16 cellular contexts compared by ENCODE assay signal in the genomic region with DNA sequence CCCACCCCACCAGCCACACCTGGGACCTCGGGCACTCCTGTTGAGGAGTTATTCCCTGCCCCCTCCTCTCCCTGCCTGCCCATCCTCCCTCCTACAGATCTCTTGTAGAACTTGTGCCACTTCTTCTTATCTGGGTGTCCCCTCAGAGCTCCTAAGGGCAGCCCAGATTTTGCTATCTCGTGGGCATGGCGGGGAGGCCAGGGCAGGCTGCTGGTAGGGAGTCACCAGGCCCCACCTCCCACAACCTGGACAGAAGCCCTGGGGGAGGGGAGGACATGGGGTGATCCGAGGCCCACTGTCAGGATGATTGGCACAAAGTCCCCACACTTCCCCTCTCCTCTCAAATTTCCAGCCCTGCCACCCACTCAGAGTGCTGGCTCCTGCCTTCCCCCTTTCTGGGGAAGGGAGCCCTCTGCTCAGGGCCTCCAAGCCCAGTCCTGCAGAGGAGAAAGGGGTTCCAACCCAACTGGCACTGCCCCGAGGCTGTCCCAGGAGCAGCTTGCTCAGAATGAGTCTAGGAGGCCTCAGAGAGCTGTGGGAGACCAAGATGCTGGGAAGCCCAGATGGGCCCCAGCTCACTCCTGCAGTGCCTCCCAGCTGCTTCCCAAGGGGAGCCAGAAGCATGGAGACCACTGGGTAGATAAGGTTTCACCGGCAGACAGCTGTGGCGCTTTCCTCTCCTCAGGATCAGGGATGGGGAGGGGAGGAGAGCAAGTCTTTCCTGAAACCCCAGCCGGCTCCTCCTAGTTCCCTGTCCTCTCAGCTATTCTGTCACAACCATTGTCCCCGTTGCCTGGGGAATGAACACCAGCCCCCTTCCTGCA.
DNase-seq lines count a peak whose midpoint lies in the region; ATAC-seq and TF ChIP-seq lines count a peak whose summit lies in the region.
"Had no signal": no experiment of that assay in that cellular context is flagged by ENCODE, and none has a peak within 500 bp of the region (broad histone marks: within the 10 kb centered on the region; RNA-seq: fewer than 3 reads in every experiment).

No MANE protein-coding gene starts in this region.

- TF ChIP-seq CTCF in GM23338 (conservative IDR thresholded peaks at IDR 0.05; ENCODE audit: low read depth in 2 of 2) (no peak), cardiac muscle cell (IDR thresholded peaks at IDR 0.05; ENCODE audit: low read depth, low read length) (no peak), osteoblast (IDR thresholded peaks at IDR 0.05; ENCODE audit: extremely low read depth, low read depth, low read length) (no peak), osteocyte (IDR thresholded peaks at IDR 0.05) (no peak)

- H3K27me3 Mint-ChIP-seq in GM23338 (ENCODE audit: insufficient read depth, low read depth, poor library complexity) (peaks cover 11% of the 10 kb centered on the region), osteocyte (ENCODE audit: unreplicated experiment) (peaks cover 18% of the 10 kb centered on the region)

- H3K27me3 ChIP-seq in GM23338 (ENCODE audit: insufficient read depth) (peaks cover 7% of the 10 kb centered on the region), cardiac muscle cell (no peaks in the 10 kb centered on the region), osteoblast (ENCODE audit: insufficient read depth, low read length) (peaks cover 5% of the 10 kb centered on the region)

- H3K9me3 Mint-ChIP-seq in GM23338 (no peaks in the 10 kb centered on the region), osteocyte (ENCODE audit: unreplicated experiment) (no peaks in the 10 kb centered on the region)
- H3K9me3 Mint-ChIP-seq: activated CD8-positive, alpha-beta T cell treated with anti-CD3 and anti-CD28 coated beads for 36 hours had no signal

- H3K36me3 ChIP-seq in GM23338 (ENCODE audit: insufficient read depth) (no peaks in the 10 kb centered on the region), cardiac muscle cell (peaks cover 2% of the 10 kb centered on the region), osteoblast (ENCODE audit: insufficient read depth, low read length) (no peaks in the 10 kb centered on the region)

- H3K4me1 ChIP-seq in GM23338 (ENCODE audit: insufficient read depth) (peaks cover 6% of the 10 kb centered on the region; the same call in 1 of the 2 replicates), cardiac muscle cell (ENCODE audit: low read depth) (peaks cover 20% of the 10 kb centered on the region), osteoblast (ENCODE audit: insufficient read depth, low read length) (peaks cover 9% of the 10 kb centered on the region)

- no peak overlapping the region for H3K4me2 ChIP-seq in GM23338
- no peak overlapping the region for H3K4me2 ChIP-seq in osteoblast (ENCODE audit: insufficient read depth, low read length)

- H4K20me1 ChIP-seq in GM23338 (replicated peaks; ENCODE audit: insufficient read depth), result no peaks in the 10 kb centered on the region
- H4K20me1 ChIP-seq in osteoblast (ENCODE audit: insufficient read depth, low read length), result no peaks in the 10 kb centered on the region

- ATAC-seq in GM23338, result no peak
- ATAC-seq: activated CD8-positive, alpha-beta T cell treated with anti-CD3 and anti-CD28 coated beads for 36 hours had no signal

- H3K9me3 ChIP-seq in cardiac muscle cell (ENCODE audit: low read depth) (no peaks in the 10 kb centered on the region), osteoblast (ENCODE audit: low read depth, low read length) (no peaks in the 10 kb centered on the region)

- H3K27ac ChIP-seq in GM23338 (ENCODE audit: low read depth) (no peak overlapping the region), cardiac muscle cell (peak overlapping the region; percentile 66), osteoblast (ENCODE audit: low read depth, low read length) (no peak overlapping the region)
- H3K27ac ChIP-seq: SK-N-MC had no signal

- peaks cover 16% of the 10 kb centered on the region for H3K4me1 Mint-ChIP-seq in GM23338
- peaks cover 3% of the 10 kb centered on the region for H3K4me1 Mint-ChIP-seq in osteocyte (ENCODE audit: unreplicated experiment)

- H3K9me2 ChIP-seq in GM23338 (ENCODE audit: insufficient read depth), result no peaks in the 10 kb centered on the region

- H3K79me2 ChIP-seq in GM23338 (replicated peaks; ENCODE audit: insufficient read depth), result no peaks in the 10 kb centered on the region
- H3K79me2 ChIP-seq in osteoblast (ENCODE audit: insufficient read depth, low read length), result no peaks in the 10 kb centered on the region

- H3F3A ChIP-seq in GM23338 (replicated peaks; ENCODE audit: low read depth), result no peaks in the 10 kb centered on the region

- H2AFZ ChIP-seq in GM23338, result no peak overlapping the region
- no peak overlapping the region for H2AFZ ChIP-seq in osteoblast (ENCODE audit: low read length)

- no peak overlapping the region for H3K4me3 ChIP-seq in GM23338
- no peak overlapping the region for H3K4me3 ChIP-seq in cardiac muscle cell
- H3K4me3 ChIP-seq in osteoblast (ENCODE audit: insufficient read depth, low read length), result no peak overlapping the region
- H3K4me3 ChIP-seq: SK-N-MC had no signal

- H3K27ac Mint-ChIP-seq in GM23338 (0 out of 2 replicates have a peak overlapping the region, but pooled peaks have one; percentile 36), osteocyte (ENCODE audit: unreplicated experiment) (no peak overlapping the region)
- H3K27ac Mint-ChIP-seq: activated CD8-positive, alpha-beta T cell treated with anti-CD3 and anti-CD28 coated beads for 36 hours; B cell had no signal

- DNase-seq in GM23338 (ENCODE audit: low spot score) (no peak), NCI-H524 (lab: John Stamatoyannopoulos, UW) (peak; percentile 87 to 94), cardiac muscle cell (ENCODE audit: low read depth in 1 of 2, low spot score in 1 of 2) (peak in 1 of 2 donors; percentile 55), osteoblast (ENCODE audit: insufficient read length, low spot score, missing footprints) (peak; percentile 23), osteocyte (ENCODE audit: extremely low spot score, unreplicated experiment) (no peak), dedifferentiated amniotic fluid mesenchymal stem cell (ENCODE audit: extremely low spot score) (no peak), NCI-H446 treated with DMSO at 0.1 percent for 48 hours (lab: John Stamatoyannopoulos, UW) (no peak), anterior cingulate cortex (lab: John Stamatoyannopoulos, UW) (no peak)
- DNase-seq: activated CD8-positive, alpha-beta T cell treated with anti-CD3 and anti-CD28 coated beads for 36 hours; activated effector memory CD4-positive, alpha-beta T cell treated with Interleukin-2 at 50 U/mL for 16 hours; effector CD4-positive, alpha-beta T cell; NCI-H2029 treated with DMSO at 0.1 percent for 48 hours; stimulated activated CD4-positive, alpha-beta T cell treated with anti-CD3 and anti-CD28 coated beads, Interleukin-15, amount 100 ng/mL, for 24 hours; substantia nigra had no signal

- no peak overlapping the region for H3K4me3 Mint-ChIP-seq in GM23338
- H3K4me3 Mint-ChIP-seq in osteocyte (ENCODE audit: unreplicated experiment), result no peak overlapping the region
- H3K4me3 Mint-ChIP-seq: activated CD8-positive, alpha-beta T cell treated with anti-CD3 and anti-CD28 coated beads for 36 hours; B cell had no signal

- H3K36me3 Mint-ChIP-seq in GM23338 (ENCODE audit: low read depth), result peaks cover 3% of the 10 kb centered on the region; the same call in 1 of the 3 replicates
- H3K36me3 Mint-ChIP-seq in osteocyte (ENCODE audit: unreplicated experiment), result no peaks in the 10 kb centered on the region

TF ChIP-seq in GM23338, 12 proteins besides CTCF, POLR2A, EP300 and RAD21 (continues in another document):
- TF ChIP-seq, protein P1, sequence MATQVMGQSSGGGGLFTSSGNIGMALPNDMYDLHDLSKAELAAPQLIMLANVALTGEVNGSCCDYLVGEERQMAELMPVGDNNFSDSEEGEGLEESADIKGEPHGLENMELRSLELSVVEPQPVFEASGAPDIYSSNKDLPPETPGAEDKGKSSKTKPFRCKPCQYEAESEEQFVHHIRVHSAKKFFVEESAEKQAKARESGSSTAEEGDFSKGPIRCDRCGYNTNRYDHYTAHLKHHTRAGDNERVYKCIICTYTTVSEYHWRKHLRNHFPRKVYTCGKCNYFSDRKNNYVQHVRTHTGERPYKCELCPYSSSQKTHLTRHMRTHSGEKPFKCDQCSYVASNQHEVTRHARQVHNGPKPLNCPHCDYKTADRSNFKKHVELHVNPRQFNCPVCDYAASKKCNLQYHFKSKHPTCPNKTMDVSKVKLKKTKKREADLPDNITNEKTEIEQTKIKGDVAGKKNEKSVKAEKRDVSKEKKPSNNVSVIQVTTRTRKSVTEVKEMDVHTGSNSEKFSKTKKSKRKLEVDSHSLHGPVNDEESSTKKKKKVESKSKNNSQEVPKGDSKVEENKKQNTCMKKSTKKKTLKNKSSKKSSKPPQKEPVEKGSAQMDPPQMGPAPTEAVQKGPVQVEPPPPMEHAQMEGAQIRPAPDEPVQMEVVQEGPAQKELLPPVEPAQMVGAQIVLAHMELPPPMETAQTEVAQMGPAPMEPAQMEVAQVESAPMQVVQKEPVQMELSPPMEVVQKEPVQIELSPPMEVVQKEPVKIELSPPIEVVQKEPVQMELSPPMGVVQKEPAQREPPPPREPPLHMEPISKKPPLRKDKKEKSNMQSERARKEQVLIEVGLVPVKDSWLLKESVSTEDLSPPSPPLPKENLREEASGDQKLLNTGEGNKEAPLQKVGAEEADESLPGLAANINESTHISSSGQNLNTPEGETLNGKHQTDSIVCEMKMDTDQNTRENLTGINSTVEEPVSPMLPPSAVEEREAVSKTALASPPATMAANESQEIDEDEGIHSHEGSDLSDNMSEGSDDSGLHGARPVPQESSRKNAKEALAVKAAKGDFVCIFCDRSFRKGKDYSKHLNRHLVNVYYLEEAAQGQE (IDR thresholded peaks at IDR 0.05; ENCODE audit: unreplicated experiment), result no peak
- TF ChIP-seq STAT1 (IDR thresholded peaks at IDR 0.05; ENCODE audit: unreplicated experiment) (no peak), POLR2AphosphoS5 (IDR thresholded peaks at IDR 0.05; ENCODE audit: low read depth) (no peak), EZH2 (IDR thresholded peaks at IDR 0.05; ENCODE audit: low read depth, unreplicated experiment) (no peak), JUNB (IDR thresholded peaks at IDR 0.05; ENCODE audit: unreplicated experiment) (no peak), CREB1 (CRISPR knock-in tag; IDR thresholded peaks at IDR 0.05; ENCODE audit: low read depth) (no peak), EZH2phosphoT487 (IDR thresholded peaks at IDR 0.05; ENCODE audit: unreplicated experiment) (no peak), ZNF331 (CRISPR knock-in tag; IDR thresholded peaks at IDR 0.05; ENCODE audit: low read depth) (no peak), ZNF114 (CRISPR knock-in tag; IDR thresholded peaks at IDR 0.05) (no peak)

Comparison
In these comparisons a context has a peak if more than half of its experiments do, and no peak if none do; other contexts are left out.
1. DNase-seq: peak in NCI-H524 (2 of 2) and osteoblast (single experiment); none in GM23338 (single experiment), osteocyte (single experiment), dedifferentiated amniotic fluid mesenchymal stem cell (single experiment), NCI-H446 treated with DMSO at 0.1 percent for 48 hours (single experiment) and anterior cingulate cortex (0 of 58).